ENCODE assay signal across 18 cellular contexts in the genomic region with DNA sequence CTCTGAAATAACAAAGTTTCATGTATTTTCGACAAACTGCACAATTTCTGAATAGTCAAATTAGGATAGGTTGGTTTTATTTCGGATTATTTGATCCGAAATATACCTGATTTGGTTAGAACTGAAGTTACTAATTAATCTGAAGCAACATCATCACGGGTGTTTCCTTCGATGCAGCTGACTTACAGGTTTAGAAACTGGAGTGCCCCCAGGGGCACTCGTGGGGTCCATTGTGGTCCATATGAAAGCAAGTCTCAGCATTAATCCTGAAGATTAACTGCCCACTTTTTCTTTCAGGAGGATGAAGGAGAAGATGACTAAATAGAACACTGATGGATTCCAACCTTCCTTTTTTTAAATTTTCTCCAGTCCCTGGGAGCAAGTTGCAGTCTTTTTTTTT.
"Had no signal": no experiment of that assay in that cellular context is flagged by ENCODE, and none has a peak within 500 bp of the region (broad histone marks: within the 10 kb centered on the region; RNA-seq: fewer than 3 reads in every experiment).

No MANE protein-coding gene starts in this region.

- H3K9me3 ChIP-seq: suprapubic skin, transverse colon, uterus had no signal

- H3K36me3 ChIP-seq: uterus had no signal

- DNase-seq: activated CD4-positive, alpha-beta memory T cell treated with anti-CD3 and anti-CD28 coated beads, Interleukin-2, amount 10 ng/mL, durations not matched to agents 7 days and 5 days; activated gamma-delta T cell; amniotic stem cell; dermis blood vessel endothelial cell; left cardiac atrium; nephron progenitor cell; occipital lobe; retina; stimulated activated CD4-positive, alpha-beta T cell treated with anti-CD3 and anti-CD28 coated beads, Interleukin-1b, Interleukin-23, amount 100 ng/mL, for 48 hours; stimulated activated CD8-positive, alpha-beta memory T cell treated with anti-CD3 and anti-CD28 coated beads, Interleukin-4, amount 100 ng/mL, for 48 hours; stimulated activated naive CD8-positive, alpha-beta T cell treated with anti-CD3 and anti-CD28 coated beads, Interleukin-15, Interleukin-2, amounts not matched to agents 100 U/mL and 50 U/mL, for 24 hours; T-helper 2 cell; transverse colon; uterus; WERI-Rb-1 had no signal

- H3K4me3 ChIP-seq: lung, suprapubic skin, transverse colon, uterus had no signal

- H3K27me3 Mint-ChIP-seq: activated CD4-positive, alpha-beta memory T cell treated with anti-CD3 and anti-CD28 coated beads, Interleukin-2, amount 10 ng/mL, durations not matched to agents 7 days and 5 days; activated naive CD4-positive, alpha-beta T cell treated with anti-CD3 and anti-CD28 coated beads, Interleukin-2, amount 50 U/mL, for 24 hours had no signal

- H3K27ac ChIP-seq: suprapubic skin, transverse colon, uterus, WERI-Rb-1 had no signal

- H3K4me3 Mint-ChIP-seq: activated CD4-positive, alpha-beta memory T cell treated with anti-CD3 and anti-CD28 coated beads, Interleukin-2, amount 10 ng/mL, durations not matched to agents 7 days and 5 days; nephron progenitor cell had no signal

- H3K9me3 Mint-ChIP-seq: activated CD4-positive, alpha-beta memory T cell treated with anti-CD3 and anti-CD28 coated beads, Interleukin-2, amount 10 ng/mL, durations not matched to agents 7 days and 5 days; activated naive CD4-positive, alpha-beta T cell treated with anti-CD3 and anti-CD28 coated beads, Interleukin-2, amount 50 U/mL, for 24 hours; nephron progenitor cell had no signal

- ATAC-seq: left cardiac atrium; stimulated activated naive CD8-positive, alpha-beta T cell treated with anti-CD3 and anti-CD28 coated beads, Interleukin-15, Interleukin-2, amounts not matched to agents 100 U/mL and 50 U/mL, for 24 hours had no signal

- H3K27me3 ChIP-seq: suprapubic skin, transverse colon, uterus had no signal

- H3K27ac Mint-ChIP-seq: activated CD4-positive, alpha-beta memory T cell treated with anti-CD3 and anti-CD28 coated beads, Interleukin-2, amount 10 ng/mL, durations not matched to agents 7 days and 5 days had no signal
